Comparison of ENCODE assay signal across 12 cellular contexts in genomic region chr4:111070390-111070789, GRCh38.
"Had no signal": no experiment of that assay in that cellular context is flagged by ENCODE, and none has a peak within 500 bp of the region (broad histone marks: within the 10 kb centered on the region; RNA-seq: fewer than 3 reads in every experiment).

No MANE protein-coding gene starts in this region.

- H3K4me1 ChIP-seq: esophagus squamous epithelium, neural progenitor cell, right atrium auricular region, tibial nerve had no signal

- DNase-seq: activated CD4-positive, alpha-beta memory T cell treated with anti-CD3 and anti-CD28 coated beads for 36 hours; activated CD4-positive, alpha-beta T cell treated with anti-CD3 and anti-CD28 coated beads for 1 hour; activated T-cell treated with anti-CD3 and anti-CD28 coated beads, Interleukin-2, amount 50 U/mL, for 48 hours; esophagus squamous epithelium; hippocampal formation; kidney glomerular epithelial cell had no signal

- H3K36me3 ChIP-seq: cardiac muscle cell, esophagus squamous epithelium, neural progenitor cell, right atrium auricular region, tibial nerve had no signal

- H3K27ac Mint-ChIP-seq: activated CD4-positive, alpha-beta memory T cell treated with anti-CD3 and anti-CD28 coated beads for 36 hours; neural progenitor cell; stimulated activated effector memory CD8-positive, alpha-beta T cell treated with anti-CD3 and anti-CD28 coated beads, Interleukin-12 subunit alpha, Interleukin-12 subunit beta, amount 100 ng/mL, for 72 hours; T-helper 2 cell treated with Interferon-gamma antibody and Interleukin-4, amounts not matched to agents 5 μg/mL and 100 μg/mL, for 36 hours had no signal

- H3K27me3 Mint-ChIP-seq: activated CD4-positive, alpha-beta memory T cell treated with anti-CD3 and anti-CD28 coated beads for 36 hours had no signal

- H3K36me3 Mint-ChIP-seq: activated CD4-positive, alpha-beta memory T cell treated with anti-CD3 and anti-CD28 coated beads for 36 hours; neural progenitor cell; stimulated activated effector memory CD8-positive, alpha-beta T cell treated with anti-CD3 and anti-CD28 coated beads, Interleukin-12 subunit alpha, Interleukin-12 subunit beta, amount 100 ng/mL, for 72 hours had no signal

- H3K27ac ChIP-seq: cardiac muscle cell, esophagus squamous epithelium, neural progenitor cell, right atrium auricular region, tibial nerve had no signal

- H3K4me1 Mint-ChIP-seq: stimulated activated effector memory CD8-positive, alpha-beta T cell treated with anti-CD3 and anti-CD28 coated beads, Interleukin-12 subunit alpha, Interleukin-12 subunit beta, amount 100 ng/mL, for 72 hours had no signal

- H3K4me3 ChIP-seq: cardiac muscle cell, esophagus squamous epithelium, neural progenitor cell, right atrium auricular region, tibial nerve had no signal

- H3K27me3 ChIP-seq: cardiac muscle cell, esophagus squamous epithelium, neural progenitor cell, right atrium auricular region, tibial nerve had no signal

- H3K4me3 Mint-ChIP-seq: activated CD4-positive, alpha-beta memory T cell treated with anti-CD3 and anti-CD28 coated beads for 36 hours; neural progenitor cell; stimulated activated effector memory CD8-positive, alpha-beta T cell treated with anti-CD3 and anti-CD28 coated beads, Interleukin-12 subunit alpha, Interleukin-12 subunit beta, amount 100 ng/mL, for 72 hours; T-helper 2 cell treated with Interferon-gamma antibody and Interleukin-4, amounts not matched to agents 5 μg/mL and 100 μg/mL, for 36 hours had no signal

- H3K9me3 Mint-ChIP-seq: neural progenitor cell had no signal
